25 cellular contexts compared by ENCODE assay signal in genomic region chr12:105492591-105492990, GRCh38.
A peak's percentile ranks its signal among the peaks of the same experiment; 100 is the strongest.
DNase-seq lines count a peak whose midpoint lies in the region; ATAC-seq and TF ChIP-seq lines count a peak whose summit lies in the region.
"Had no signal": no experiment of that assay in that cellular context is flagged by ENCODE, and none has a peak within 500 bp of the region (broad histone marks: within the 10 kb centered on the region; RNA-seq: fewer than 3 reads in every experiment).

No MANE protein-coding gene starts in this region.

- no peaks in the 10 kb centered on the region for H3F3A ChIP-seq in neural progenitor cell (ENCODE audit: low read depth)

- H3K27me3 ChIP-seq in neural progenitor cell, result no peaks in the 10 kb centered on the region
- H3K27me3 ChIP-seq: body of pancreas, colonic mucosa, gastrocnemius medialis, suprapubic skin had no signal

- no peak for TF ChIP-seq CTCF in fibroblast of the aortic adventitia (IDR thresholded peaks at IDR 0.05; ENCODE audit: insufficient read depth, low read length)
- TF ChIP-seq CTCF in osteocyte (IDR thresholded peaks at IDR 0.05), result no peak
- TF ChIP-seq CTCF in neural progenitor cell (IDR thresholded peaks at IDR 0.05), result no peak

- no peak overlapping the region for H2AFZ ChIP-seq in neural progenitor cell (replicated peaks)

- H3K4me2 ChIP-seq in neural progenitor cell, result no peak overlapping the region

- no peaks in the 10 kb centered on the region for H3K9me3 ChIP-seq in neural progenitor cell (ENCODE audit: low read depth)
- H3K9me3 ChIP-seq: colonic mucosa, gastrocnemius medialis, HAP-1, MG63, suprapubic skin had no signal

- H3K27ac Mint-ChIP-seq in osteocyte (ENCODE audit: unreplicated experiment), result peak overlapping the region; percentile 81
- no peak overlapping the region for H3K27ac Mint-ChIP-seq in neural progenitor cell
- H3K27ac Mint-ChIP-seq: activated CD4-positive, alpha-beta memory T cell treated with anti-CD3 and anti-CD28 coated beads for 36 hours; activated naive CD4-positive, alpha-beta T cell treated with anti-CD3 and anti-CD28 coated beads for 36 hours; WTC11 had no signal

- DNase-seq in Caki2 (ENCODE audit: low read depth) (peak; percentile 37), fibroblast of the aortic adventitia (ENCODE audit: low read depth) (peak; percentile 83), osteocyte (ENCODE audit: extremely low spot score, unreplicated experiment) (no peak), neural progenitor cell (ENCODE audit: low spot score) (no peak), DMS53 (lab: John Stamatoyannopoulos, UW) (no peak)
- no peak for DNase-seq in stimulated activated CD4-positive, alpha-beta T cell treated with anti-CD3 and anti-CD28 coated beads, Interleukin-4, amount 100 ng/mL, for 24 hours
- DNase-seq: activated CD4-positive, alpha-beta memory T cell treated with anti-CD3 and anti-CD28 coated beads for 36 hours; activated naive CD4-positive, alpha-beta T cell treated with anti-CD3 and anti-CD28 coated beads for 36 hours; body of pancreas; colonic mucosa; gastrocnemius medialis; MG63; NCI-H1436 treated with DMSO at 0.1 percent for 48 hours; NCI-H2171 treated with DMSO at 0.1 percent for 48 hours; NCI-H748 treated with DMSO at 0.1 percent for 48 hours; retina; SHP77 treated with DMSO at 0.1 percent for 48 hours; stimulated activated CD4-positive, alpha-beta T cell treated with anti-CD3 and anti-CD28 coated beads, Interleukin-12 subunit alpha, Interleukin-12 subunit beta, amount 100 ng/mL, for 4 hours had no signal

- H3K9ac ChIP-seq in neural progenitor cell, result no peak overlapping the region

- H3K36me3 ChIP-seq in neural progenitor cell, result no peaks in the 10 kb centered on the region
- H3K36me3 ChIP-seq: colonic mucosa, gastrocnemius medialis, HAP-1, MG63, suprapubic skin had no signal

- no peak overlapping the region for H3K4me3 ChIP-seq in fibroblast of the aortic adventitia (ENCODE audit: low read depth, low read length)
- no peak overlapping the region for H3K4me3 ChIP-seq in neural progenitor cell
- H3K4me3 ChIP-seq: body of pancreas, colonic mucosa, gastrocnemius medialis, HAP-1, MG63, suprapubic skin had no signal

- in situ Hi-C loops in Caki2 (cut with HindIII; ENCODE audit: low pct_unique_long_range_greater_than_20kb, low sequenced_read_pairs), result no loop called here

- H3K27me3 Mint-ChIP-seq in osteocyte (ENCODE audit: unreplicated experiment), result no peaks in the 10 kb centered on the region
- H3K27me3 Mint-ChIP-seq in neural progenitor cell (ENCODE audit: insufficient read depth, low read depth), result peaks cover 3% of the 10 kb centered on the region

- ATAC-seq in SK-N-SH treated with all-trans-retinoic acid at 6 μM for 48 hours (peak; percentile 91), GM18870 (IDR thresholded peaks at IDR 0.05; ENCODE audit: unreplicated experiment) (no peak)
- ATAC-seq: body of pancreas, gastrocnemius medialis, left lobe of liver, WTC11 had no signal

- no peaks in the 10 kb centered on the region for H3K4me1 ChIP-seq in neural progenitor cell
- H3K4me1 ChIP-seq: body of pancreas, colonic mucosa, gastrocnemius medialis, HAP-1, suprapubic skin had no signal

- H3K4me1 Mint-ChIP-seq in osteocyte (ENCODE audit: unreplicated experiment) (peaks cover 41% of the 10 kb centered on the region), neural progenitor cell (peaks cover 12% of the 10 kb centered on the region)

- no peak overlapping the region for H3K27ac ChIP-seq in neural progenitor cell
- H3K27ac ChIP-seq: body of pancreas, colonic mucosa, gastrocnemius medialis, suprapubic skin had no signal

- H3K36me3 Mint-ChIP-seq in osteocyte (ENCODE audit: unreplicated experiment) (peaks cover 3% of the 10 kb centered on the region), neural progenitor cell (peaks cover 2% of the 10 kb centered on the region)
- H3K36me3 Mint-ChIP-seq: activated CD4-positive, alpha-beta memory T cell treated with anti-CD3 and anti-CD28 coated beads for 36 hours had no signal

- H3K4me3 Mint-ChIP-seq in osteocyte (ENCODE audit: unreplicated experiment), result peak overlapping the region; percentile 23
- no peak overlapping the region for H3K4me3 Mint-ChIP-seq in neural progenitor cell
- H3K4me3 Mint-ChIP-seq: activated CD4-positive, alpha-beta memory T cell treated with anti-CD3 and anti-CD28 coated beads for 36 hours; activated naive CD4-positive, alpha-beta T cell treated with anti-CD3 and anti-CD28 coated beads for 36 hours; neural crest cell; WTC11 had no signal

- H3K9me3 Mint-ChIP-seq in osteocyte (ENCODE audit: unreplicated experiment), result peaks cover 7% of the 10 kb centered on the region
- H3K9me3 Mint-ChIP-seq in neural progenitor cell, result peaks cover 11% of the 10 kb centered on the region

- H4K20me1 ChIP-seq in neural progenitor cell (ENCODE audit: low read depth), result no peaks in the 10 kb centered on the region

- no peaks in the 10 kb centered on the region for H3K79me2 ChIP-seq in neural progenitor cell (ENCODE audit: low read depth)

TF ChIP-seq in SK-N-SH treated with all-trans-retinoic acid at 6 μM for 48 hours, 23 proteins besides CTCF, POLR2A, EP300 and RAD21:
- TF ChIP-seq SNAI2 (CRISPR knock-in tag; IDR thresholded peaks at IDR 0.05), result no peak
- peak; percentile 33; the same call in 1 of the 2 replicates for TF ChIP-seq TCF4 (CRISPR knock-in tag; IDR thresholded peaks at IDR 0.05; ENCODE audit: borderline replicate concordance)

Comparison
In these comparisons a context has a peak if more than half of its experiments do, and no peak if none do; other contexts are left out.
1. DNase-seq: peak in Caki2 (single experiment) and fibroblast of the aortic adventitia (single experiment); none in osteocyte (single experiment), neural progenitor cell (single experiment), DMS53 (single experiment) and stimulated activated CD4-positive, alpha-beta T cell treated with anti-CD3 and anti-CD28 coated beads, Interleukin-4, amount 100 ng/mL, for 24 hours (single experiment).